In the genomic region with DNA sequence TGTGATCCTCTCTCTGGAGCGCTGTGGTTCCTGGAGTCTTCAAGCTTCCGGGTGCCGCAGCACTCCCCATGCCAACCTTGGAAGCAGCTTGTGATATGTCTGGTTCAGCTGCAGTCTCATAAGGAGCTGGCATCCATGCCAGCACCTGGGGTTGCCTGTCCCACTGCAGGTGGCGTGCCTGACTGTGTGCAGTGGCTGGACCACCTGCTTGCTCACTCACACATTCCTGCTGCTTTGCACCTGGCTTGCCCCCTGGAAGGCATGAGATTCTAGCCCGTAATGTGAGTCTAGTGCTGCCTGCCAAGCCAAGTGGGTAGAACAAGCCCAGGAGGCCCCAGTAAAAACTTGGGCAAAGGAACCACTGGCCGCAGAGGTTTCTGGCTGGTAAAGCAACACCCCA, we compare ENCODE assay signal across 20 cellular contexts.
DNase-seq lines count a peak whose midpoint lies in the region; ATAC-seq and TF ChIP-seq lines count a peak whose summit lies in the region.
"Had no signal": no experiment of that assay in that cellular context is flagged by ENCODE, and none has a peak within 500 bp of the region (broad histone marks: within the 10 kb centered on the region; RNA-seq: fewer than 3 reads in every experiment).

No MANE protein-coding gene starts in this region.

- no peak for TF ChIP-seq CTCF in upper lobe of right lung (IDR thresholded peaks at IDR 0.05)
- TF ChIP-seq CTCF in OCI-LY7 (conservative IDR thresholded peaks at IDR 0.05; ENCODE audit: low read length): no peak
- TF ChIP-seq CTCF in uterus (IDR thresholded peaks at IDR 0.05): no peak

- CTCF ChIA-PET in OCI-LY7 (lab: Charles Lee; ENCODE audit: unreplicated experiment): no interaction called here

- no peaks in the 10 kb centered on the region for H3K9me3 ChIP-seq in upper lobe of right lung
- H3K9me3 ChIP-seq in OCI-LY7 (ENCODE audit: low read length): no peaks in the 10 kb centered on the region
- no peaks in the 10 kb centered on the region for H3K9me3 ChIP-seq in uterus
- H3K9me3 ChIP-seq: BLaER1, Peyer's patch, SJSA1 had no signal

- BruUV-seq in OCI-LY7 (replicated peaks; lab: Mats Ljungman, UMichigan): no TSS peak

- H3K9me2 ChIP-seq in OCI-LY7 (ENCODE audit: insufficient read depth, low read length): no peaks in the 10 kb centered on the region

- intact Hi-C loops in upper lobe of right lung (cut with DNase I) (no loop called here), OCI-LY7 (cut with micrococcal nuclease; ENCODE audit: unreplicated experiment) (no loop called here), uterus (cut with DNase I; ENCODE audit: low total_unique reads) (no loop called here)

- H3K27ac ChIP-seq in upper lobe of right lung (no peak overlapping the region), OCI-LY7 (ENCODE audit: low read depth, low read length, poor library complexity, severe bottlenecking) (no peak overlapping the region), uterus (no peak overlapping the region)
- H3K27ac ChIP-seq: 22Rv1, BLaER1, Peyer's patch, SJSA1 had no signal

- H3K27me3 ChIP-seq in upper lobe of right lung (no peaks in the 10 kb centered on the region), uterus (no peaks in the 10 kb centered on the region)
- H3K27me3 ChIP-seq: BLaER1, Peyer's patch, SJSA1 had no signal

- POLR2A ChIA-PET in OCI-LY7 (lab: Charles Lee): interaction anchor here (0.5 kb wide), 1 partner anchor 141 kb away, joined by 3 read pairs; no protein-coding TSS in a partner anchor

- no peak for ATAC-seq in upper lobe of right lung
- ATAC-seq: Right ventricle myocardium inferior had no signal

- no peak overlapping the region for H3K4me2 ChIP-seq in OCI-LY7 (ENCODE audit: low read length)
- H3K4me2 ChIP-seq: BLaER1 had no signal

- DNase-seq in NCI-H1417 (lab: John Stamatoyannopoulos, UW) (peak in 2 of 3 experiments; percentile 51 to 71), NCI-H1417 treated with DMSO at 0.1 percent for 48 hours (lab: John Stamatoyannopoulos, UW) (no peak), NCI-H2107 treated with DMSO at 0.1 percent for 48 hours (lab: John Stamatoyannopoulos, UW; ENCODE audit: unreplicated experiment) (peak; percentile 68), germinal center (ENCODE audit: low spot score) (peak; percentile 2), upper lobe of right lung (peak; percentile 59), OCI-LY7 (ENCODE audit: low spot score) (no peak), DMS53 treated with DMSO at 0.1 percent for 48 hours (lab: John Stamatoyannopoulos, UW; ENCODE audit: unreplicated experiment) (no peak), uterus (no peak)
- DNase-seq: ACHN; CD4-positive, alpha-beta T cell; DMS153; KG1; NCI-H1092 treated with DMSO at 0.1 percent for 48 hours; NCI-H187; NCI-H510A had no signal

- H3K4me3 ChIP-seq in upper lobe of right lung (no peak overlapping the region), OCI-LY7 (ENCODE audit: low read depth, low read length, poor library complexity, severe bottlenecking) (no peak overlapping the region), uterus (no peak overlapping the region)
- H3K4me3 ChIP-seq: BLaER1, Peyer's patch, SJSA1 had no signal

- H3K79me2 ChIP-seq in OCI-LY7 (ENCODE audit: insufficient read depth, low read depth, low read length): no peaks in the 10 kb centered on the region

- H4K20me1 ChIP-seq in OCI-LY7 (ENCODE audit: insufficient read depth, low read length): no peaks in the 10 kb centered on the region
- H4K20me1 ChIP-seq: BLaER1 had no signal

- TF ChIP-seq POLR2A in uterus (IDR thresholded peaks at IDR 0.05): no peak

- H3K4me1 ChIP-seq in upper lobe of right lung (no peaks in the 10 kb centered on the region), OCI-LY7 (ENCODE audit: insufficient read depth, low read length, poor library complexity, severe bottlenecking) (no peaks in the 10 kb centered on the region), uterus (no peaks in the 10 kb centered on the region)
- H3K4me1 ChIP-seq: BLaER1, Peyer's patch, SJSA1 had no signal

- no peak overlapping the region for H2AFZ ChIP-seq in OCI-LY7 (ENCODE audit: low read length)

- H3K36me3 ChIP-seq in upper lobe of right lung: no peaks in the 10 kb centered on the region
- no peaks in the 10 kb centered on the region for H3K36me3 ChIP-seq in OCI-LY7 (ENCODE audit: insufficient read depth, low read length)
- H3K36me3 ChIP-seq in uterus: no peaks in the 10 kb centered on the region
- H3K36me3 ChIP-seq: BLaER1, Peyer's patch, SJSA1 had no signal

Comparison
In these comparisons a context has a peak if more than half of its experiments do, and no peak if none do; other contexts are left out.
1. DNase-seq: peak in NCI-H1417 (2 of 3), NCI-H2107 treated with DMSO at 0.1 percent for 48 hours (single experiment), germinal center (single experiment) and upper lobe of right lung (single experiment); none in NCI-H1417 treated with DMSO at 0.1 percent for 48 hours (single experiment), OCI-LY7 (single experiment), DMS53 treated with DMSO at 0.1 percent for 48 hours (single experiment) and uterus (0 of 2).